Comparison of ENCODE assay signal across 8 cellular contexts in the genomic region with DNA sequence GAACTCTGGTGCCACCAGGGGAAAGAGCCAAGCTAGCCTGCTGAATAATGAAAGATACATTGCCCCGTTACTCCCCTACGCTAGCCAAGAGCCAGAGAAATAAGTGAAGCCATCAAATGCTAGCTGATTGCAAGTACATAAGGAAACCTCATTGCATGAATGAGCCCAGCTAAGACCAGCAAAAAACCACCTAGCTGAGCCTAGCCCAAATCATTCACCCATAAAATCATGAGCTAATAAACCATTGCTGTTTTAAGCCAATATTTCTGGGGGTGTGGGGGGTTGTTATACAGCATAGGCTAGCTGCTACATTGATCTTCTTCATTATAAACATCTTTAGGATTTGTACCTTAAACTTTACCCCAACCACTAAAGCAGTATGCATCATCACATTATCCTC. TPM values are rescaled to one million over a fixed set of nuclear protein-coding genes. Genes with fewer than 3 reads are reported as not detected.
"Had no signal": no experiment of that assay in that cellular context is flagged by ENCODE, and none has a peak within 500 bp of the region (broad histone marks: within the 10 kb centered on the region; RNA-seq: fewer than 3 reads in every experiment).

No MANE protein-coding gene starts in this region.

- H3K4me1 Mint-ChIP-seq: IgD-negative memory B cell had no signal

- H3K4me3 ChIP-seq: K562 had no signal

- H3K36me3 Mint-ChIP-seq: IgD-negative memory B cell had no signal

- H3K27ac Mint-ChIP-seq: IgD-negative memory B cell had no signal

- FAIRE-seq: HTR-8/SVneo, K562 had no signal

- H3K27me3 Mint-ChIP-seq: IgD-negative memory B cell had no signal

- H3K27ac ChIP-seq: HL-60 had no signal

- DNase-seq: IMR-90, KBM-7, KG1 had no signal

- H3K4me3 Mint-ChIP-seq: IgD-negative memory B cell had no signal

- ATAC-seq: K562 had no signal

RNA-seq across cellular contexts. Expression of a gene that starts 15.4 kb away (rescaled TPM):
- total RNA-seq: HT-29, K562 had no signal
- polyA plus RNA-seq: IgD-negative memory B cell, K562 had no signal
